ENCODE assay signal across 8 cellular contexts in the genomic region with DNA sequence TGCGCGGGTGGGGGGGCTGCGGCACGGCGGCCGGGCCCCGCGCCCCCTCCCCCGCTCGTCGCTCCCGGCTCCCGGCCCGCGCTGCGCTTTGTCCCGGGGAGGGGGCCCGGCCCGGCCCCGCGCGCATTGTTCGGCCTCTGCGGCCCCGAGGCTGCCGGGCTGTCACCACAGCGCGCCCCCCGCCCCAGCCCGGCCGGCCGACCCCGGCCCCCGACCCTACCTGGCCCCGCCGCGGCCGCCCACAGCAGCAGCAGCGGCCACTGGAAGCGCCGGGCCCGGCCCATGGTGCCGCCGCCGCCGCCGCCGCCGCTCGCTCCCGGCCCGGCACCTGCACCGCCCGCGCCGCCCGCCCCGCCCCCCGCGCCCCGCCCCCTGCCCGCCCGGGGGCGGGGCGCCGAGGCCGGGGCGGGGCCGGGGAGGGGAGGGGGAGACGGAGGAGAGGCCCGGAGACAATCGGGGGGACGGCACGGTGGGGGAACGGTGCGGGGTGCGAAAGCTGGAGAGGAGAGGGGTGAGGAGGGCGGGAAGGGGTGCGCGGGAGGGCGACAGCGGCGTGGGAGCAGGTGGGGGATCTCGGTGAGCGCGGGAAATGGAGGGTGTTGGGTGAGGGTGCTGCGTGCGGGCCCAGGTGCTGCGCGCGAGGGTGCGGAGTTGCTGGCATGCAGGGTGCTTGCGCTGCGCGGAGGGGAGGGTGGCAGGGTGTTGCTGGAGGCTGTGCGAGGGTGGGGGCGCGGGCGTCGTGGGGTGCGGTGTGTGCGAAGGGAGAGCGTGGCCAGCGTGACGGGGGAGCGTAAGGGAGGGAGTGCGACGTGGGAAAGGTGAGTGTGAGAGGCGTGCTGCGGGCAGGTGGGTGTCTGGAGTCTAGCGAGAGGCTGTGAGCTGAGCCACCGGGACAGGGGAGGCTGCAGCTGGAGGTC. TPM values are rescaled to one million over a fixed set of nuclear protein-coding genes. Genes with fewer than 3 reads are reported as not detected.
DNase-seq lines count a peak whose midpoint lies in the region; ATAC-seq and TF ChIP-seq lines count a peak whose summit lies in the region.

CADM4 (minus strand) TSS at position 344 of the 917 bp plus-strand sequence; CDS start at position 284, 60 bp downstream.

- H3K4me3 ChIP-seq in Peyer's patch (peak within 1 kb of the TSS; percentile 36 to 64 (median 58)), heart right ventricle (peak within 1 kb of the TSS; percentile 18 to 60 (median 48)), prostate gland (peak within 1 kb of the TSS; percentile 51 to 56)

- in situ Hi-C loops in GM13976 (cut with MboI; ENCODE audit: low sequenced_read_pairs, unreplicated experiment): no loop called here

- no peaks in the 10 kb centered on the region for H3K27me3 ChIP-seq in Peyer's patch
- H3K27me3 ChIP-seq in heart right ventricle: peaks cover 0 to 56% (median 16%) of the 10 kb centered on the region in 7 donors
- H3K27me3 ChIP-seq in prostate gland (replicated peaks; ENCODE audit: insufficient read depth): no peaks in the 10 kb centered on the region

- no peaks in the 10 kb centered on the region for H3K9me3 ChIP-seq in Peyer's patch
- H3K9me3 ChIP-seq in heart right ventricle: no peaks in the 10 kb centered on the region
- no peaks in the 10 kb centered on the region for H3K9me3 ChIP-seq in prostate gland

- H3K36me3 ChIP-seq in Peyer's patch (no peaks in the 10 kb centered on the region), heart right ventricle (no peaks in the 10 kb centered on the region), prostate gland (no peaks in the 10 kb centered on the region)

- TF ChIP-seq POLR2A in Peyer's patch (IDR thresholded peaks at IDR 0.05): no peak
- peak; percentile 22 for TF ChIP-seq POLR2A in prostate gland (IDR thresholded peaks at IDR 0.05)

- peak; percentile 84 for DNase-seq in GM13976 (ENCODE audit: low spot score)
- DNase-seq in Peyer's patch: peak in 2 of 3 donors; percentile 56 to 64
- peak; percentile 16 to 39 for DNase-seq in heart right ventricle
- peak; percentile 43 for DNase-seq in prostate gland (ENCODE audit: low spot score)

- H3K36me3 Mint-ChIP-seq in activated naive CD8-positive, alpha-beta T cell: no peaks in the 10 kb centered on the region

- peaks cover 18% of the 10 kb centered on the region for H3K27me3 Mint-ChIP-seq in activated naive CD8-positive, alpha-beta T cell

- peaks cover 16% of the 10 kb centered on the region for H3K4me1 Mint-ChIP-seq in activated naive CD8-positive, alpha-beta T cell (ENCODE audit: low read depth)

- intact Hi-C loops in heart right ventricle (cut with DNase I) (loop anchor here in 2 of 10 donors (10.0 kb wide), 2 partner anchors 85 to 95 kb away; no protein-coding TSS in a partner anchor), prostate gland (cut with DNase I) (no loop called here)

- H3K9me3 Mint-ChIP-seq in activated naive CD8-positive, alpha-beta T cell (ENCODE audit: low read depth): no peaks in the 10 kb centered on the region

- H3K4me3 Mint-ChIP-seq in activated naive CD8-positive, alpha-beta T cell: peak within 1 kb of the TSS; percentile 87

- peak within 1 kb of the TSS in 2 of 4 donors; percentile 30 to 49 for H3K27ac ChIP-seq in Peyer's patch
- no peak within 1 kb of the TSS for H3K27ac ChIP-seq in heart right ventricle
- H3K27ac ChIP-seq in prostate gland: peak within 1 kb of the TSS; percentile 45 to 52

- TF ChIP-seq CTCF in GM13976 (IDR thresholded peaks at IDR 0.05; ENCODE audit: borderline replicate concordance, control extremely low read depth, extremely low read depth, insufficient read depth, missing control alignments): no peak
- no peak for TF ChIP-seq CTCF in Peyer's patch (IDR thresholded peaks at IDR 0.05)
- TF ChIP-seq CTCF in heart right ventricle (IDR thresholded peaks at IDR 0.05): no peak
- TF ChIP-seq CTCF in prostate gland (IDR thresholded peaks at IDR 0.05): no peak

- peak within 1 kb of the TSS; percentile 34 for H3K27ac Mint-ChIP-seq in activated naive CD8-positive, alpha-beta T cell

- WGBS in heart right ventricle, 2 donors: 1 to 2% methylated on average over 63 to 112 of the region's 112 CpGs
- whole genome bisulfite sequencing in prostate gland: 2% methylated on average over 61 of the region's 112 CpGs

- H3K4me1 ChIP-seq in Peyer's patch (peaks cover 0 to 13% (median 6%) of the 10 kb centered on the region in 4 donors), heart right ventricle (peaks cover 0 to 9% (median 7%) of the 10 kb centered on the region in 9 donors), prostate gland (replicated peaks) (peaks cover 3% of the 10 kb centered on the region)

- ATAC-seq in heart right ventricle (peak in 7 of 8 donors; percentile 30 to 70 (median 56)), HG02973 (IDR thresholded peaks at IDR 0.05; ENCODE audit: unreplicated experiment) (no peak), HG03354 (IDR thresholded peaks at IDR 0.05; ENCODE audit: poor library complexity, severe bottlenecking, unreplicated experiment) (no peak), HG03469 (IDR thresholded peaks at IDR 0.05; ENCODE audit: unreplicated experiment) (no peak)

RNA-seq across cellular contexts. Expression of gene CADM4, which starts in this region (rescaled TPM):
- total RNA-seq in Peyer's patch (1 to 10 TPM in 1 of 4 donors, under 1 TPM in 1, not detected in 2; 0.80 to 1.4 TPM), heart right ventricle (10 to 100 TPM in 1 of 10 donors, 1 to 10 TPM in 9; 3.0 to 12.3 (median 8.4) TPM), prostate gland (10 to 100 TPM; 21.1 to 49.4 TPM)
- polyA plus RNA-seq in heart right ventricle: 1 to 10 TPM; 7.5 to 8.1 TPM

Comparison
In these comparisons a context has a peak if more than half of its experiments do, and no peak if none do; other contexts are left out.
1. DNase-seq: peak in every context shown above with its lines; median percentile 84 in GM13976; 60 in Peyer's patch; 43 in prostate gland; 28 in heart right ventricle.
2. H3K27ac ChIP-seq: peak in prostate gland (2 of 2); none in heart right ventricle (0 of 10).
3. ATAC-seq: peak in heart right ventricle (7 of 8); none in HG02973 (single experiment), HG03354 (single experiment) and HG03469 (single experiment).
4. Peak in every context shown above with its lines, with median percentiles within 50 percentile points of each other: H3K4me3 ChIP-seq.